Comparison of ENCODE assay signal across 10 cellular contexts in the genomic region with DNA sequence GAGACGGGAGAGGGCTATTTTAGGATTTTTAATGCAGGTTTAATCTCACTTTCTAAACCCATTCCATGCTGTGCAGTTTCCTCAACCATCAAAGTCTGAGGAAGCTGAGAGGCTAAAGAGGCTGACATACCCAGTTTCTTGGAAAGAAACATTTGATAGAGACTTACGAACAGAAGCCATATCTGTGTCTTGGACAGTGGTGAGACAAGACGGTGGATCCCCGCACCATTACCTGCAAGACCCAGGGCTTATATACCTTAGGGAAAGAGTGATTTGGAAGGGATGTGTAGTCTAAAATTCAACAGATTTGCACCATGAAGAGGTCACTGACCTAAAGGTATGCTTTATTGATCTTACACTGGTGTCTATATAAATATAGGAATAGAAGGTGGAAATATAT.
"Had no signal": no experiment of that assay in that cellular context is flagged by ENCODE, and none has a peak within 500 bp of the region (broad histone marks: within the 10 kb centered on the region; RNA-seq: fewer than 3 reads in every experiment).

No MANE protein-coding gene starts in this region.

- ATAC-seq: GM23338, HepG2 had no signal

- H3K4me2 ChIP-seq: GM23338, KMS-11 had no signal

- DNase-seq: H9, HCEC 1CT, HFFc6, KBM-7 had no signal

- FAIRE-seq: H1, H54, HepG2 had no signal

- H3K4me3 ChIP-seq: GM23338 had no signal

- H3K27ac ChIP-seq: HL-60, KMS-11 had no signal
